ENCODE assay signal across 8 cellular contexts in the genomic region with DNA sequence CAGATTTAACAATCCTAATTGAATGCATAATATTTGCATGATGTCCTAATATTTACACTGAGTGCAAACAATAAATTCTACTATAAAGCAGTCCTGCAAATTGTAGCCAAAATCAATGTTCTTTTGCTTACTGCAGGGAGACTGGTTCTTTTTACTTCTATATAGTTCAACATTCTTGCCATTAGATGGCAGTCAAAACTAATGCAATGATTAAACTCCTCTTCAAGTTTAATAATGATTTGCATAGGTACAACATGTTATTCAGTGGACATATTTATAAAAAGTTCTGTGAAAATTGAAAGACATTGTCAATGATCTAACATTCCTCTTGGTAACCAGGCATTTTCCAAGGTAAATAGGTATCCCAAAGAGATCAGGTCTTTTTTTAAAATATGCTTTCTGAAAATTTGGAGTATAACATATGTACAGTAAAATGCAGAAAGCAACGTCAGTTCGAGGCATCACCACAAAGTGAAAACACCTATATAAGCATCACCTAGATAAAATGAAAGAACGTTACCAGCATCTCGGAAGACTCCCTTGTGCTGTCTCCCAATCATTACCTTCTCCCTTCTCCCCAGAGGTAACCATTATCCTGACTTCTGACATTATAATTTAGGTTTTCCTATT. TPM values are rescaled to one million over a fixed set of nuclear protein-coding genes. Genes with fewer than 3 reads are reported as not detected.
DNase-seq lines count a peak whose midpoint lies in the region; ATAC-seq and TF ChIP-seq lines count a peak whose summit lies in the region.

No MANE protein-coding gene starts in this region.

- peak overlapping the region in 1 of 5 experiments; percentile 49 for H3K27ac Mint-ChIP-seq in brain

- H3K9me3 ChIP-seq in upper lobe of left lung = no peaks in the 10 kb centered on the region

- peaks cover 0 to 13% (median 0%) of the 10 kb centered on the region in 4 donors for H3K4me1 ChIP-seq in upper lobe of left lung

- TF ChIP-seq POLR2A in upper lobe of left lung (IDR thresholded peaks at IDR 0.05) = no peak

- TF ChIP-seq CTCF in brain (conservative IDR thresholded peaks at IDR 0.05) = peak; percentile 75 to 76
- peak; percentile 29 for TF ChIP-seq CTCF in kidney epithelial cell (IDR thresholded peaks at IDR 0.05; ENCODE audit: insufficient read depth, low read length, poor library complexity, severe bottlenecking)
- peak; percentile 37 to 73 (median 60) for TF ChIP-seq CTCF in upper lobe of left lung (IDR thresholded peaks at IDR 0.05)

- H3K4me3 ChIP-seq in kidney epithelial cell (ENCODE audit: low read depth, low read length) (no peak overlapping the region), upper lobe of left lung (no peak overlapping the region)

- peaks cover 0 to 2% (median 0%) of the 10 kb centered on the region in 5 experiments for H3K9me3 Mint-ChIP-seq in brain

- H3K36me3 ChIP-seq in kidney epithelial cell (ENCODE audit: control insufficient read depth, insufficient read depth, low read length) (no peaks in the 10 kb centered on the region), upper lobe of left lung (no peaks in the 10 kb centered on the region)

- H3K4me3 Mint-ChIP-seq in brain = peak overlapping the region in 1 of 5 experiments; percentile 70

- ATAC-seq in upper lobe of left lung (ENCODE audit: low FRiP score in 2 of 2) (peak in 1 of 2 donors; percentile 75), HG02970 (IDR thresholded peaks at IDR 0.05; ENCODE audit: low FRiP score, unreplicated experiment) (no peak)

- no peaks in the 10 kb centered on the region for H3K4me1 Mint-ChIP-seq in brain

- no peaks in the 10 kb centered on the region for H3K36me3 Mint-ChIP-seq in brain

- H3K27ac ChIP-seq in upper lobe of left lung = no peak overlapping the region

- WGBS in upper lobe of left lung, 2 donors = 48% methylated on average over 4 of the region's 4 CpGs

- TF ChIP-seq EP300 in upper lobe of left lung (IDR thresholded peaks at IDR 0.05) = no peak

- H3K27me3 Mint-ChIP-seq in brain = peaks cover 14% of the 10 kb centered on the region

- DNase-seq in AG20443 (ENCODE audit: low spot score) (peak; percentile 58), H4 (ENCODE audit: low spot score) (peak; percentile 21), NCI-H345 (lab: John Stamatoyannopoulos, UW) (peak; percentile 57), kidney epithelial cell (ENCODE audit: low read depth) (no peak), upper lobe of left lung (no peak)
- no peak for DNase-seq in stimulated activated CD4-positive, alpha-beta T cell treated with anti-CD3 and anti-CD28 coated beads, Interleukin-15, amount 100 ng/mL, for 24 hours

- peaks cover 5% of the 10 kb centered on the region for H3K27me3 ChIP-seq in kidney epithelial cell (ENCODE audit: control insufficient read depth, insufficient read depth, low read length)
- H3K27me3 ChIP-seq in upper lobe of left lung = no peaks in the 10 kb centered on the region

RNA-seq across cellular contexts. Expression of gene FNBP1L, which starts 9.8 kb away (rescaled TPM):
- 13.3 and 14.9 TPM in 2 replicates for total RNA-seq in H4 (2014; rRNA removed; shearing (Covaris generic))
- polyA plus RNA-seq in brain (ENCODE audit: insufficient read depth, low read depth, low replicate concordance) = 42.0 TPM
- total RNA-seq in kidney epithelial cell = 68.9 and 78.6 TPM in 2 replicates
- 10 to 100 TPM; 28.5 to 84.0 (median 34.0) TPM for total RNA-seq in upper lobe of left lung

Comparison
In these comparisons a context has a peak if more than half of its experiments do, and no peak if none do; other contexts are left out.
1. DNase-seq: peak in AG20443 (single experiment), H4 (single experiment) and NCI-H345 (single experiment); none in kidney epithelial cell (single experiment), upper lobe of left lung (0 of 2) and stimulated activated CD4-positive, alpha-beta T cell treated with anti-CD3 and anti-CD28 coated beads, Interleukin-15, amount 100 ng/mL, for 24 hours (single experiment).
2. Peak in every context shown above with its lines, with median percentiles within 50 percentile points of each other: CTCF ChIP-seq.